10 cellular contexts compared by ENCODE assay signal in the genomic region with DNA sequence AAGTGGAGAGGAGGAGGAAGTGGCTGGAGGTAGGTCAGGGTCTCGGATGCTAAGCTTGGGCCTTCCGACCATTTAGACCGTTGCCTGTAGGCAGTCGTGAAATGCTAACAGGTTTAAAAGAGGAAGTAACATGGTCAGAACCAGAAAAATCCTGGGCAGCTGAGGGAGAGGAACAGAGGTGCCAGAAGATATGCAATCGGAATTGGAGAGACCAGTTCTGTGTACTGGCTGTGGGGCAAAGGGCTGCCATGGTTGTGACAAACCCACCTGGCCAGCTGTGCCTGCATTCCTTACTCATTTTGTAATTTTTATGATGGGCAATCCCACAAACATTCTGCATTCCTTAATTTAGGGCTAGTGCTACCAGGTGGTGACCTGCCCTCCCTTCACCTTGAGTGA. TPM values are rescaled to one million over a fixed set of nuclear protein-coding genes. Genes with fewer than 3 reads are reported as not detected.
DNase-seq lines count a peak whose midpoint lies in the region; ATAC-seq and TF ChIP-seq lines count a peak whose summit lies in the region.
"Had no signal": no experiment of that assay in that cellular context is flagged by ENCODE, and none has a peak within 500 bp of the region (broad histone marks: within the 10 kb centered on the region; RNA-seq: fewer than 3 reads in every experiment).

No MANE protein-coding gene starts in this region.

- peak overlapping the region; percentile 98 for H3K27ac Mint-ChIP-seq in activated T-helper 17 cell treated with anti-CD3 and anti-CD28 coated beads, Interleukin-2, amount 50 U/mL, for 72 hours
- H3K27ac Mint-ChIP-seq in progenitor cell of endocrine pancreas: peak overlapping the region; percentile 38

- H3K36me3 Mint-ChIP-seq in activated T-helper 17 cell treated with anti-CD3 and anti-CD28 coated beads, Interleukin-2, amount 50 U/mL, for 72 hours (ENCODE audit: low read depth): peaks cover 92% of the 10 kb centered on the region
- peaks cover 28% of the 10 kb centered on the region for H3K36me3 Mint-ChIP-seq in progenitor cell of endocrine pancreas (ENCODE audit: insufficient read depth)

- TF ChIP-seq CTCF in progenitor cell of endocrine pancreas (IDR thresholded peaks at IDR 0.05; ENCODE audit: unreplicated experiment) (no peak), omental fat pad (IDR thresholded peaks at IDR 0.05) (no peak)

- H3K27me3 Mint-ChIP-seq in activated T-helper 17 cell treated with anti-CD3 and anti-CD28 coated beads, Interleukin-2, amount 50 U/mL, for 72 hours: no peaks in the 10 kb centered on the region
- no peaks in the 10 kb centered on the region for H3K27me3 Mint-ChIP-seq in progenitor cell of endocrine pancreas

- H3K4me1 Mint-ChIP-seq in activated T-helper 17 cell treated with anti-CD3 and anti-CD28 coated beads, Interleukin-2, amount 50 U/mL, for 72 hours: peaks cover 41% of the 10 kb centered on the region
- H3K4me1 Mint-ChIP-seq in progenitor cell of endocrine pancreas (ENCODE audit: low read depth): peaks cover 24% of the 10 kb centered on the region

- ATAC-seq in GM19023 (IDR thresholded peaks at IDR 0.05; ENCODE audit: unreplicated experiment): peak; percentile 33
- ATAC-seq in HG02938 (IDR thresholded peaks at IDR 0.05; ENCODE audit: unreplicated experiment): peak; percentile 41
- ATAC-seq in activated T-helper 17 cell treated with anti-CD3 and anti-CD28 coated beads, Interleukin-2, amount 50 U/mL, for 72 hours (replicated peaks): no peak
- no peak for ATAC-seq in omental fat pad (ENCODE audit: low FRiP score)

- DNase-seq in progenitor cell of endocrine pancreas (ENCODE audit: low spot score, unreplicated experiment) (no peak), omental fat pad (ENCODE audit: low spot score) (no peak), NCI-H1048 (lab: John Stamatoyannopoulos, UW) (no peak), NCI-H510A treated with DMSO at 0.1 percent for 48 hours (lab: John Stamatoyannopoulos, UW) (no peak), dermis blood vessel endothelial cell (no peak)
- DNase-seq: kidney glomerular epithelial cell, NCI-H82 had no signal

- no peaks in the 10 kb centered on the region for H3K9me3 Mint-ChIP-seq in activated T-helper 17 cell treated with anti-CD3 and anti-CD28 coated beads, Interleukin-2, amount 50 U/mL, for 72 hours
- H3K9me3 Mint-ChIP-seq in progenitor cell of endocrine pancreas (ENCODE audit: low read depth): no peaks in the 10 kb centered on the region

- no peak overlapping the region for H3K4me3 Mint-ChIP-seq in activated T-helper 17 cell treated with anti-CD3 and anti-CD28 coated beads, Interleukin-2, amount 50 U/mL, for 72 hours
- H3K4me3 Mint-ChIP-seq in progenitor cell of endocrine pancreas (ENCODE audit: low read depth): no peak overlapping the region

RNA-seq across cellular contexts. Expression of a gene that starts 37.3 kb away (rescaled TPM):
- 10 to 100 TPM; 45.4 to 57.9 TPM for total RNA-seq in activated T-helper 17 cell treated with anti-CD3 and anti-CD28 coated beads, Interleukin-2, amount 50 U/mL, for 72 hours
- total RNA-seq in progenitor cell of endocrine pancreas (49.9 and 53.1 TPM in 2 replicates), omental fat pad (100 to 1,000 TPM in 1 of 4 donors, 10 to 100 TPM in 3; 52.5 to 113 (median 72.1) TPM), dermis blood vessel endothelial cell (14.1 and 35.7 TPM in 2 replicates)

RNA-seq across cellular contexts. Expression of a gene that starts 53.4 kb away (rescaled TPM):
- 10 to 100 TPM; 24.2 to 30.9 TPM for total RNA-seq in activated T-helper 17 cell treated with anti-CD3 and anti-CD28 coated beads, Interleukin-2, amount 50 U/mL, for 72 hours
- total RNA-seq in progenitor cell of endocrine pancreas: 25.2 and 25.4 TPM in 2 replicates
- total RNA-seq in omental fat pad: 10 to 100 TPM; 14.6 to 23.5 (median 17.2) TPM
- 34.5 and 37.8 TPM in 2 replicates for total RNA-seq in dermis blood vessel endothelial cell

Comparison
In these comparisons a context has a peak if more than half of its experiments do, and no peak if none do; other contexts are left out.
1. ATAC-seq: peak in GM19023 (single experiment) and HG02938 (single experiment); none in activated T-helper 17 cell treated with anti-CD3 and anti-CD28 coated beads, Interleukin-2, amount 50 U/mL, for 72 hours (single experiment) and omental fat pad (single experiment).